In genomic region chr1:2496087-2496622, GRCh38 we compare ENCODE assay signal across 14 cellular contexts. TPM values are rescaled to one million over a fixed set of nuclear protein-coding genes. Genes with fewer than 3 reads are reported as not detected.
DNase-seq lines count a peak whose midpoint lies in the region; ATAC-seq and TF ChIP-seq lines count a peak whose summit lies in the region.
"Had no signal": no experiment of that assay in that cellular context is flagged by ENCODE, and none has a peak within 500 bp of the region (broad histone marks: within the 10 kb centered on the region; RNA-seq: fewer than 3 reads in every experiment).

No MANE protein-coding gene starts in this region.

- H3K27me3 Mint-ChIP-seq in activated naive CD4-positive, alpha-beta T cell treated with anti-CD3 and anti-CD28 coated beads for 36 hours (ENCODE audit: low read depth) = no peaks in the 10 kb centered on the region
- H3K27me3 Mint-ChIP-seq in stimulated activated naive B cell treated with anti-CD40 and anti-IgM and Interleukin-4, amounts not matched to agents 10 μg/mL and 1 μg/mL and 100 μg/mL, for 72 hours = no peaks in the 10 kb centered on the region

- H3K9me3 Mint-ChIP-seq in activated naive CD4-positive, alpha-beta T cell treated with anti-CD3 and anti-CD28 coated beads for 36 hours = no peaks in the 10 kb centered on the region
- no peaks in the 10 kb centered on the region for H3K9me3 Mint-ChIP-seq in stimulated activated naive B cell treated with anti-CD40 and anti-IgM and Interleukin-4, amounts not matched to agents 10 μg/mL and 1 μg/mL and 100 μg/mL, for 72 hours

- CTCF ChIA-PET in activated naive CD4-positive, alpha-beta T cell treated with anti-CD3 and anti-CD28 coated beads for 36 hours (lab: Charles Lee) = no interaction called here

- no peak overlapping the region for H3K27ac Mint-ChIP-seq in activated naive CD4-positive, alpha-beta T cell treated with anti-CD3 and anti-CD28 coated beads for 36 hours
- H3K27ac Mint-ChIP-seq in stimulated activated naive B cell treated with anti-CD40 and anti-IgM and Interleukin-4, amounts not matched to agents 10 μg/mL and 1 μg/mL and 100 μg/mL, for 72 hours = peak overlapping the region; percentile 80

- H3K4me3 ChIP-seq in left lung = no peak overlapping the region

- no peaks in the 10 kb centered on the region for H3K36me3 Mint-ChIP-seq in activated naive CD4-positive, alpha-beta T cell treated with anti-CD3 and anti-CD28 coated beads for 36 hours (ENCODE audit: low read depth)
- H3K36me3 Mint-ChIP-seq in stimulated activated naive B cell treated with anti-CD40 and anti-IgM and Interleukin-4, amounts not matched to agents 10 μg/mL and 1 μg/mL and 100 μg/mL, for 72 hours = no peaks in the 10 kb centered on the region

- ATAC-seq in HG03196 (IDR thresholded peaks at IDR 0.05; ENCODE audit: unreplicated experiment) = peak; percentile 63
- peak; percentile 68 to 81 for ATAC-seq in stimulated activated naive B cell treated with anti-CD40 and anti-IgM and Interleukin-4, amounts not matched to agents 10 μg/mL and 1 μg/mL and 100 μg/mL, for 72 hours (replicated peaks)
- no peak for ATAC-seq in left lung
- no peak for ATAC-seq in HG03469 (IDR thresholded peaks at IDR 0.05; ENCODE audit: unreplicated experiment)
- ATAC-seq: HCT116 had no signal

- H3K27ac ChIP-seq in left lung = no peak overlapping the region

- no peak overlapping the region for H3K4me3 Mint-ChIP-seq in activated naive CD4-positive, alpha-beta T cell treated with anti-CD3 and anti-CD28 coated beads for 36 hours
- peak overlapping the region; percentile 37 to 50 for H3K4me3 Mint-ChIP-seq in stimulated activated naive B cell treated with anti-CD40 and anti-IgM and Interleukin-4, amounts not matched to agents 10 μg/mL and 1 μg/mL and 100 μg/mL, for 72 hours

- peaks cover 20% of the 10 kb centered on the region for H3K4me1 Mint-ChIP-seq in activated naive CD4-positive, alpha-beta T cell treated with anti-CD3 and anti-CD28 coated beads for 36 hours (ENCODE audit: low read depth)
- peaks cover 56 to 79% of the 10 kb centered on the region in 2 donors for H3K4me1 Mint-ChIP-seq in stimulated activated naive B cell treated with anti-CD40 and anti-IgM and Interleukin-4, amounts not matched to agents 10 μg/mL and 1 μg/mL and 100 μg/mL, for 72 hours

- H3K4me1 ChIP-seq in left lung = peaks cover 0 to 9% of the 10 kb centered on the region in 2 donors

- intact Hi-C loops in activated naive CD4-positive, alpha-beta T cell treated with anti-CD3 and anti-CD28 coated beads for 36 hours (cut with micrococcal nuclease) = no loop called here
- intact Hi-C loops in left lung (cut with DNase I) = no loop called here

- no peaks in the 10 kb centered on the region for H3K9me3 ChIP-seq in left lung

- peak; percentile 15 for DNase-seq in activated naive CD4-positive, alpha-beta T cell treated with anti-CD3 and anti-CD28 coated beads for 36 hours
- no peak for DNase-seq in activated naive CD4-positive, alpha-beta T cell treated with anti-CD3 and anti-CD28 coated beads, Interleukin-2, amount 50 U/mL, for 16 hours
- peak; percentile 15 for DNase-seq in activated gamma-delta T cell treated with anti-CD3 and anti-CD28 coated beads, Interleukin-2, amount 50 U/mL, for 16 hours (ENCODE audit: low read depth)
- peak; percentile 29 for DNase-seq in stimulated activated naive B cell treated with anti-CD40 and anti-IgM and Interleukin-4, amounts not matched to agents 10 μg/mL and 1 μg/mL and 100 μg/mL, for 72 hours
- no peak for DNase-seq in SIG-M5 treated with dmso at 0.1 percent for 504 hours (lab: John Stamatoyannopoulos, UW; ENCODE audit: unreplicated experiment)
- DNase-seq in left lung = no peak
- DNase-seq: amygdala, dermis blood vessel endothelial cell, foreskin fibroblast, GF-D8, NCI-H187 treated with DMSO at 0.1 percent for 48 hours had no signal

- TF ChIP-seq CTCF in left lung (IDR thresholded peaks at IDR 0.05) = no peak

- no peaks in the 10 kb centered on the region for H3K36me3 ChIP-seq in left lung

- peaks cover 0 to 74% of the 10 kb centered on the region in 2 donors for H3K27me3 ChIP-seq in left lung

RNA-seq across cellular contexts. Expression of gene PLCH2, which starts 20.1 kb away (rescaled TPM):
- total RNA-seq in activated naive CD4-positive, alpha-beta T cell treated with anti-CD3 and anti-CD28 coated beads for 36 hours = 1 to 10 TPM; 2.1 TPM
- total RNA-seq in left lung = 1 to 10 TPM in 1 of 2 donors, under 1 TPM in 1; 0.67 to 1.3 TPM

RNA-seq across cellular contexts. Expression of gene PANK4, which starts 30.2 kb away (rescaled TPM):
- 10 to 100 TPM; 46.6 to 51.4 TPM for total RNA-seq in activated naive CD4-positive, alpha-beta T cell treated with anti-CD3 and anti-CD28 coated beads for 36 hours
- 10 to 100 TPM; 29.2 to 29.9 TPM for total RNA-seq in left lung

RNA-seq across cellular contexts. Expression of gene HES5, which starts 33.9 kb away (rescaled TPM):
- not detected for total RNA-seq in activated naive CD4-positive, alpha-beta T cell treated with anti-CD3 and anti-CD28 coated beads for 36 hours
- 1 to 10 TPM in 1 of 2 donors, under 1 TPM in 1; 0.89 to 1.2 TPM for total RNA-seq in left lung

Comparison
In these comparisons a context has a peak if more than half of its experiments do, and no peak if none do; other contexts are left out.
1. DNase-seq: peak in activated naive CD4-positive, alpha-beta T cell treated with anti-CD3 and anti-CD28 coated beads for 36 hours (single experiment), activated gamma-delta T cell treated with anti-CD3 and anti-CD28 coated beads, Interleukin-2, amount 50 U/mL, for 16 hours (single experiment) and stimulated activated naive B cell treated with anti-CD40 and anti-IgM and Interleukin-4, amounts not matched to agents 10 μg/mL and 1 μg/mL and 100 μg/mL, for 72 hours (single experiment); none in activated naive CD4-positive, alpha-beta T cell treated with anti-CD3 and anti-CD28 coated beads, Interleukin-2, amount 50 U/mL, for 16 hours (single experiment), SIG-M5 treated with dmso at 0.1 percent for 504 hours (single experiment) and left lung (0 of 2).
2. ATAC-seq: peak in HG03196 (single experiment) and stimulated activated naive B cell treated with anti-CD40 and anti-IgM and Interleukin-4, amounts not matched to agents 10 μg/mL and 1 μg/mL and 100 μg/mL, for 72 hours (2 of 2); none in left lung (single experiment) and HG03469 (single experiment).